ENCODE assay signal across 27 cellular contexts in the genomic region with DNA sequence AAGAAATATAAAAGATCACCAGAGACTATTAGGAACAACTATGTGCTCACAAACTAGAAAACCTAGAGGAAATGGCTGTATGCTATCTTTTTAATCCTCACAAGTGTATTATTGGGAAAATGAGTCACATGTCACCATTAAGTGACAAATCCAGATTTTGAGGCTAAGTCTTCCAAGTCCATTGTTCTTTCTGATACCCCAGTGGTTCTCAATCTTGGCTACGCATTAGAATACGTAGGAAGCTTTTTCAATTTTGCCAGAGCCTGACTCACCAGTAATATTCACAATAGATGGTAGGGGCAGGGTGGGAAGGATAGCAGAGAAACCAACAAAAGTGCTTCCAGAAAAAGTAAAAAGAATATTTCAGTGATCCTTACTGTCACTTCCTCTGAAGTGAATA.
"Had no signal": no experiment of that assay in that cellular context is flagged by ENCODE, and none has a peak within 500 bp of the region (broad histone marks: within the 10 kb centered on the region; RNA-seq: fewer than 3 reads in every experiment).

No MANE protein-coding gene starts in this region.

- H3K4me3 ChIP-seq: adrenal gland, Peyer's patch, SJCRH30 had no signal

- H3K4me2 ChIP-seq: SK-N-SH had no signal

- H3K27me3 ChIP-seq: adrenal gland, brain microvascular endothelial cell, Peyer's patch, SJCRH30 had no signal

- H3K27ac ChIP-seq: adrenal gland, brain microvascular endothelial cell, Peyer's patch, RWPE1, SJCRH30, VCaP had no signal

- H3K36me3 ChIP-seq: adrenal gland, brain microvascular endothelial cell, Peyer's patch, SJCRH30 had no signal

- H3K9me3 ChIP-seq: adrenal gland, Peyer's patch had no signal

- H3K9ac ChIP-seq: SK-N-SH had no signal

- DNase-seq: activated CD4-positive, alpha-beta T cell treated with anti-CD3 and anti-CD28 coated beads for 36 hours; activated CD4-positive, alpha-beta T cell treated with anti-CD3 and anti-CD28 coated beads, Interleukin-2, amount 50 U/mL, for 1 hour; activated CD4-positive, CD25-positive, alpha-beta regulatory T cell; activated CD8-positive, alpha-beta memory T cell treated with anti-CD3 and anti-CD28 coated beads, Interleukin-2, amount 50 U/mL, for 4 hours; activated CD8-positive, alpha-beta T cell treated with anti-CD3 and anti-CD28 coated beads for 36 hours; activated gamma-delta T cell treated with Interleukin-2 at 50 U/mL for 16 hours; activated naive CD4-positive, alpha-beta T cell treated with anti-CD3 and anti-CD28 coated beads, Interleukin-2, amount 50 U/mL, for 16 hours; activated naive CD8-positive, alpha-beta T cell treated with anti-CD3 and anti-CD28 coated beads, Interleukin-2, amount 10 ng/mL, durations not matched to agents 7 days and 5 days; activated T-cell treated with anti-CD3 and anti-CD28 coated beads, Interleukin-2, amount 50 U/mL, for 72 hours; adrenal gland; anterior cingulate cortex; brain microvascular endothelial cell; Karpas-422; NCI-H1105 treated with DMSO at 0.1 percent for 48 hours; NCI-H1436 treated with DMSO at 0.1 percent for 48 hours; NCI-H187 treated with DMSO at 0.1 percent for 48 hours; NCI-H2081 treated with DMSO at 0.1 percent for 48 hours; NCI-H446; NCI-H524; Peyer's patch; Right ventricle myocardium superior; SJCRH30; SK-N-SH; T-helper 1 cell had no signal

- H3K27ac Mint-ChIP-seq: activated CD4-positive, alpha-beta T cell treated with anti-CD3 and anti-CD28 coated beads for 36 hours; activated CD8-positive, alpha-beta T cell treated with anti-CD3 and anti-CD28 coated beads for 36 hours; activated naive CD8-positive, alpha-beta T cell treated with anti-CD3 and anti-CD28 coated beads, Interleukin-2, amount 10 ng/mL, durations not matched to agents 7 days and 5 days; activated T-cell treated with anti-CD3 and anti-CD28 coated beads, Interleukin-2, amount 50 U/mL, for 72 hours; activated T-helper 2 cell treated with anti-CD3 and anti-CD28 coated beads, Interferon-gamma antibody, Interleukin-2, Interleukin-4, amounts not matched to agents 10 μg/mL and 5 μg/mL and 100 μg/mL, durations not matched to agents 14 hours and 24 hours and 36 hours had no signal

- H3K4me1 ChIP-seq: adrenal gland, Peyer's patch, SJCRH30 had no signal

- H3K27me3 Mint-ChIP-seq: activated CD4-positive, alpha-beta T cell treated with anti-CD3 and anti-CD28 coated beads for 36 hours; activated CD8-positive, alpha-beta T cell treated with anti-CD3 and anti-CD28 coated beads for 36 hours; activated naive CD8-positive, alpha-beta T cell treated with anti-CD3 and anti-CD28 coated beads, Interleukin-2, amount 10 ng/mL, durations not matched to agents 7 days and 5 days had no signal

- H3K4me3 Mint-ChIP-seq: activated CD4-positive, alpha-beta T cell treated with anti-CD3 and anti-CD28 coated beads for 36 hours; activated CD8-positive, alpha-beta T cell treated with anti-CD3 and anti-CD28 coated beads for 36 hours; activated naive CD8-positive, alpha-beta T cell treated with anti-CD3 and anti-CD28 coated beads, Interleukin-2, amount 10 ng/mL, durations not matched to agents 7 days and 5 days; activated T-cell treated with anti-CD3 and anti-CD28 coated beads, Interleukin-2, amount 50 U/mL, for 72 hours had no signal

- H3K4me1 Mint-ChIP-seq: activated CD4-positive, alpha-beta T cell treated with anti-CD3 and anti-CD28 coated beads for 36 hours; activated naive CD8-positive, alpha-beta T cell treated with anti-CD3 and anti-CD28 coated beads, Interleukin-2, amount 10 ng/mL, durations not matched to agents 7 days and 5 days had no signal
